16 cellular contexts compared by ENCODE assay signal in genomic region chr5:1133510-1134255, GRCh38. TPM values are rescaled to one million over a fixed set of nuclear protein-coding genes. Genes with fewer than 3 reads are reported as not detected.
DNase-seq lines count a peak whose midpoint lies in the region; ATAC-seq and TF ChIP-seq lines count a peak whose summit lies in the region.
"Had no signal": no experiment of that assay in that cellular context is flagged by ENCODE, and none has a peak within 500 bp of the region (broad histone marks: within the 10 kb centered on the region; RNA-seq: fewer than 3 reads in every experiment).

No MANE protein-coding gene starts in this region.

- intact Hi-C loops in heart right ventricle (cut with DNase I) (loop anchor here in 4 of 10 donors (5.0 to 10.0 kb wide), 4 partner anchors 41 to 209 kb away; no protein-coding TSS in a partner anchor), cardiac septum (cut with DNase I) (no loop called here)

- H3K27ac ChIP-seq in heart right ventricle, result peak overlapping the region in 5 of 10 donors; percentile 39 to 70 (median 60)
- peak overlapping the region; percentile 9; the same call in 1 of the 2 replicates for H3K27ac ChIP-seq in VCaP
- peak overlapping the region; percentile 33 for H3K27ac ChIP-seq in suprapubic skin
- H3K27ac ChIP-seq: tibial artery had no signal

- H3K4me1 ChIP-seq in heart right ventricle (peaks cover 10 to 72% (median 37%) of the 10 kb centered on the region in 9 donors), suprapubic skin (peaks cover 46% of the 10 kb centered on the region), BE2C (peaks cover 2% of the 10 kb centered on the region; the same call in 1 of the 2 replicates)

- H3K36me3 ChIP-seq in heart right ventricle (no peaks in the 10 kb centered on the region), suprapubic skin (no peaks in the 10 kb centered on the region), BE2C (no peaks in the 10 kb centered on the region)
- H3K36me3 ChIP-seq: tibial artery had no signal

- TF ChIP-seq EP300 in suprapubic skin (IDR thresholded peaks at IDR 0.05), result no peak

- TF ChIP-seq CTCF in heart right ventricle (IDR thresholded peaks at IDR 0.05), result no peak
- no peak for TF ChIP-seq CTCF in VCaP (conservative IDR thresholded peaks at IDR 0.05)
- no peak for TF ChIP-seq CTCF in suprapubic skin (IDR thresholded peaks at IDR 0.05)
- TF ChIP-seq CTCF in BE2C (IDR thresholded peaks at IDR 0.05; ENCODE audit: low read depth, low read length), result no peak

- no peak for TF ChIP-seq POLR2A in suprapubic skin (IDR thresholded peaks at IDR 0.05)

- DNase-seq in heart right ventricle (peak in 1 of 2 donors; percentile 48), cardiac septum (ENCODE audit: low spot score) (no peak), suprapubic skin (ENCODE audit: low spot score in 2 of 2) (no peak), SHP77 treated with DMSO at 0.1 percent for 48 hours (lab: John Stamatoyannopoulos, UW) (no peak), BE2C (no peak), CD1c-positive myeloid dendritic cell (ENCODE audit: extremely low spot score) (no peak)
- DNase-seq: activated CD8-positive, alpha-beta T cell treated with anti-CD3 and anti-CD28 coated beads for 36 hours; activated gamma-delta T cell; effector CD4-positive, alpha-beta T cell; foreskin fibroblast; KG1; NCI-H187 treated with DMSO at 0.1 percent for 48 hours; NCI-H526; tibial artery had no signal

- H3K9me3 ChIP-seq in heart right ventricle (no peaks in the 10 kb centered on the region), suprapubic skin (no peaks in the 10 kb centered on the region), BE2C (no peaks in the 10 kb centered on the region)
- H3K9me3 ChIP-seq: tibial artery had no signal

- no peaks in the 10 kb centered on the region for H3K27me3 ChIP-seq in heart right ventricle
- peaks cover 19% of the 10 kb centered on the region for H3K27me3 ChIP-seq in suprapubic skin
- H3K27me3 ChIP-seq in BE2C, result no peaks in the 10 kb centered on the region

- peak in 7 of 8 donors; percentile 8 to 35 (median 15) for ATAC-seq in heart right ventricle
- peak; percentile 33 for ATAC-seq in HG03108 (IDR thresholded peaks at IDR 0.05; ENCODE audit: unreplicated experiment)
- ATAC-seq: activated CD8-positive, alpha-beta T cell treated with anti-CD3 and anti-CD28 coated beads for 36 hours had no signal

- WGBS in heart right ventricle, 2 donors, result 50 to 64% methylated on average over 18 of the region's 18 CpGs
- WGBS in suprapubic skin, result 66% methylated on average over 18 of the region's 18 CpGs

- H3K4me3 ChIP-seq in heart right ventricle, result no peak overlapping the region
- no peak overlapping the region for H3K4me3 ChIP-seq in suprapubic skin
- no peak overlapping the region for H3K4me3 ChIP-seq in BE2C (ENCODE audit: low read depth, low read length)
- H3K4me3 ChIP-seq: tibial artery had no signal

RNA-seq across cellular contexts. Expression of gene SLC12A7, which starts 21.8 kb away (rescaled TPM):
- total RNA-seq in heart right ventricle (100 to 1,000 TPM; 122 to 208 (median 146) TPM), cardiac septum (127 TPM), suprapubic skin (10 to 100 TPM in 3 of 4 donors, 1 to 10 TPM in 1; 8.6 to 29.0 (median 21.5) TPM)
- polyA plus RNA-seq in heart right ventricle, result 100 to 1,000 TPM in 1 of 2 donors, 10 to 100 TPM in 1; 36.3 to 145 TPM
- 44.2 TPM for polyA plus RNA-seq in BE2C (2012; ENCODE audit: insufficient read depth, insufficient read length, low read depth)
